In genomic region chr18:50666536-50666935, GRCh38 we compare ENCODE assay signal across 22 cellular contexts.
A peak's percentile ranks its signal among the peaks of the same experiment; 100 is the strongest.
DNase-seq lines count a peak whose midpoint lies in the region; ATAC-seq and TF ChIP-seq lines count a peak whose summit lies in the region.
"Had no signal": no experiment of that assay in that cellular context is flagged by ENCODE, and none has a peak within 500 bp of the region (broad histone marks: within the 10 kb centered on the region; RNA-seq: fewer than 3 reads in every experiment).

No MANE protein-coding gene starts in this region.

- H3K27me3 ChIP-seq in heart left ventricle = no peaks in the 10 kb centered on the region
- H3K27me3 ChIP-seq: MG63 had no signal

- ATAC-seq in heart left ventricle (peak in 1 of 4 donors; percentile 27), left cardiac atrium (no peak), GM21723 (IDR thresholded peaks at IDR 0.05; ENCODE audit: unreplicated experiment) (no peak), GM18861 (IDR thresholded peaks at IDR 0.05; ENCODE audit: unreplicated experiment) (no peak)
- ATAC-seq: GM23338 had no signal

- H3K4me3 ChIP-seq in heart left ventricle = no peak overlapping the region
- H3K4me3 ChIP-seq: GM23338, MG63 had no signal

- peak in 1 of 5 donors; percentile 10 for DNase-seq in heart left ventricle
- DNase-seq in left cardiac atrium = no peak
- peak in 25 of 42 donors; percentile 38 to 87 (median 60) for DNase-seq in head of caudate nucleus
- peak; percentile 14 for DNase-seq in islet precursor cell
- DNase-seq in cerebellar cortex (ENCODE audit: low spot score) = no peak
- DNase-seq: CD4-positive, alpha-beta T cell; H9; HFFc6; IMR-90; KG1; MG63; NCI-H1105 treated with DMSO at 0.1 percent for 48 hours; NCI-H1694 treated with DMSO at 0.1 percent for 48 hours; NCI-H2081; NCI-H2227 treated with DMSO at 0.1 percent for 48 hours; NCI-H510A; NCI-H69; RPMI8226; SHP77 treated with DMSO at 0.1 percent for 48 hours had no signal

- no peaks in the 10 kb centered on the region for H3K36me3 ChIP-seq in heart left ventricle
- H3K36me3 ChIP-seq: MG63 had no signal

- H3K27ac ChIP-seq in heart left ventricle = peak overlapping the region in 10 of 12 donors; percentile 50 to 94 (median 82)

- no peak for TF ChIP-seq POLR2A in heart left ventricle (IDR thresholded peaks at IDR 0.05)

- WGBS in heart left ventricle, 4 donors = 57 to 75% (median 64%) methylated on average over 4 of the region's 4 CpGs

- intact Hi-C loops in heart left ventricle (cut with DNase I) = loop anchor here in 4 of 10 donors (5.0 to 10.0 kb wide), 3 partner anchors 58 to 102 kb away; partner anchors contain the start of gene MAPK4 (in 1 of the 4)
- intact Hi-C loops in left cardiac atrium (cut with DNase I) = no loop called here
- intact Hi-C loops in head of caudate nucleus (cut with DNase I) = no loop called here

- peaks cover 0 to 11% (median 0%) of the 10 kb centered on the region in 12 donors for H3K9me3 ChIP-seq in heart left ventricle

- H3K4me1 ChIP-seq in heart left ventricle = peaks cover 0 to 20% (median 8%) of the 10 kb centered on the region in 12 donors

- no peak for TF ChIP-seq CTCF in heart left ventricle (IDR thresholded peaks at IDR 0.05)

Comparison
In these comparisons a context has a peak if more than half of its experiments do, and no peak if none do; other contexts are left out.
1. DNase-seq: peak in head of caudate nucleus (25 of 42) and islet precursor cell (single experiment); none in left cardiac atrium (single experiment) and cerebellar cortex (single experiment).